In genomic region chrX:259692-260355, GRCh38 we compare ENCODE assay signal across 14 cellular contexts. TPM values are rescaled to one million over a fixed set of nuclear protein-coding genes. Genes with fewer than 3 reads are reported as not detected.
DNase-seq lines count a peak whose midpoint lies in the region; ATAC-seq and TF ChIP-seq lines count a peak whose summit lies in the region.
"Had no signal": no experiment of that assay in that cellular context is flagged by ENCODE, and none has a peak within 500 bp of the region (broad histone marks: within the 10 kb centered on the region; RNA-seq: fewer than 3 reads in every experiment).

No MANE protein-coding gene starts in this region.

- H3K4me3 ChIP-seq in colonic mucosa (no peak overlapping the region), osteoblast (ENCODE audit: insufficient read depth, low read length) (no peak overlapping the region)
- H3K4me3 ChIP-seq: ovary, testis had no signal

- no peak for DNase-seq in activated CD4-positive, CD25-positive, alpha-beta regulatory T cell (lab: John Stamatoyannopoulos, UW)
- DNase-seq in colonic mucosa (peak; percentile 26), osteoblast (ENCODE audit: insufficient read length, low spot score, missing footprints) (peak; percentile 63), NCI-H128 (lab: John Stamatoyannopoulos, UW; ENCODE audit: unreplicated experiment) (no peak), NCI-H146 treated with DMSO at 0.1 percent for 48 hours (lab: John Stamatoyannopoulos, UW; ENCODE audit: unreplicated experiment) (no peak)
- DNase-seq: Karpas-422, NCI-H1694, NCI-H69, ovary, SHP77, testis had no signal

- no peak for TF ChIP-seq CTCF in colonic mucosa (IDR thresholded peaks at IDR 0.05)
- TF ChIP-seq CTCF in osteoblast (IDR thresholded peaks at IDR 0.05; ENCODE audit: extremely low read depth, low read depth, low read length) = no peak

- H3K9me3 ChIP-seq in colonic mucosa (no peaks in the 10 kb centered on the region), osteoblast (ENCODE audit: low read depth, low read length) (no peaks in the 10 kb centered on the region)
- H3K9me3 ChIP-seq: ovary, testis had no signal

- H3K4me1 ChIP-seq in colonic mucosa (no peaks in the 10 kb centered on the region), osteoblast (ENCODE audit: insufficient read depth, low read length) (peaks cover 10% of the 10 kb centered on the region)
- H3K4me1 ChIP-seq: testis had no signal

- no peaks in the 10 kb centered on the region for H4K20me1 ChIP-seq in osteoblast (ENCODE audit: insufficient read depth, low read length)

- no peak overlapping the region for H3K4me2 ChIP-seq in osteoblast (ENCODE audit: insufficient read depth, low read length)

- ATAC-seq in activated CD4-positive, CD25-positive, alpha-beta regulatory T cell treated with anti-CD3 and anti-CD28 coated beads, Interleukin-2, amount 50 U/mL, for 24 hours = peak; percentile 41 to 49
- ATAC-seq in HG03103 (IDR thresholded peaks at IDR 0.05; ENCODE audit: low read depth, unreplicated experiment) = peak; percentile 70
- no peak for ATAC-seq in HG03097 (IDR thresholded peaks at IDR 0.05; ENCODE audit: low FRiP score, unreplicated experiment)

- no peaks in the 10 kb centered on the region for H3K36me3 ChIP-seq in colonic mucosa
- no peaks in the 10 kb centered on the region for H3K36me3 ChIP-seq in osteoblast (ENCODE audit: insufficient read depth, low read length)
- H3K36me3 ChIP-seq: ovary had no signal

- no peak overlapping the region for H2AFZ ChIP-seq in osteoblast (ENCODE audit: low read length)

- H3K27ac ChIP-seq in colonic mucosa (no peak overlapping the region), osteoblast (ENCODE audit: low read depth, low read length) (no peak overlapping the region)
- H3K27ac ChIP-seq: ovary, testis had no signal

- intact Hi-C loops in colonic mucosa (cut with DNase I) = no loop called here

- no peaks in the 10 kb centered on the region for H3K79me2 ChIP-seq in osteoblast (ENCODE audit: insufficient read depth, low read length)

- H3K27me3 ChIP-seq in colonic mucosa (no peaks in the 10 kb centered on the region), osteoblast (ENCODE audit: insufficient read depth, low read length) (no peaks in the 10 kb centered on the region)
- H3K27me3 ChIP-seq: ovary, testis had no signal

- H3K9ac ChIP-seq in colonic mucosa (ENCODE audit: low read depth in 2 of 2, low read length in 2 of 2) = no peak overlapping the region

RNA-seq across cellular contexts. Expression of gene PLCXD1, which starts 21.4 kb away (rescaled TPM):
- total RNA-seq in colonic mucosa = 10 to 100 TPM; 11.0 to 23.8 TPM
- total RNA-seq in osteoblast = 3.3 and 4.1 TPM in 2 replicates

RNA-seq across cellular contexts. Expression of gene GTPBP6, which starts 58.8 kb away (rescaled TPM):
- 10 to 100 TPM; 44.4 to 81.1 TPM for total RNA-seq in colonic mucosa
- total RNA-seq in osteoblast = 34.2 and 34.4 TPM in 2 replicates

Comparison
In these comparisons a context has a peak if more than half of its experiments do, and no peak if none do; other contexts are left out.
1. DNase-seq: peak in colonic mucosa (single experiment) and osteoblast (single experiment); none in activated CD4-positive, CD25-positive, alpha-beta regulatory T cell (0 of 4), NCI-H128 (single experiment) and NCI-H146 treated with DMSO at 0.1 percent for 48 hours (single experiment).